Comparison of ENCODE assay signal across 17 cellular contexts in the genomic region with DNA sequence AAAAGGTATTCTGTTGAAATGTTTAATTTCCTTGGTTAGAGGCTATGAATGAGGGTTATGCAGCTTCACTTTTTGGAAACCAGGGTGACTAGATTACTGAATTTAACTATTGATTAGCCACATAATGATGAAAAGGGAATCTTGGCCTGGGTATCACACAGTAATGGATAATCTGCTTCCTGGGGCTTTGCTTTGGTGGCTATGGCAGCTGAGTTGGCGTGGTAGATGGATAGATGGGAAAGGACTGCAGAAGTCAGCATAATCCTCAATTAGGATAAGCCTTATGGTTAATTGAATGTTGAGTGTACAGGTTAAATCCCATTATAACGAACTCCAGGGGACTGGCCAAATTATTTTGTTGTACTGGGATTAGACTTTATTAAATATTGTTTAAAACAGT. TPM values are rescaled to one million over a fixed set of nuclear protein-coding genes. Genes with fewer than 3 reads are reported as not detected.
DNase-seq lines count a peak whose midpoint lies in the region; ATAC-seq and TF ChIP-seq lines count a peak whose summit lies in the region.
"Had no signal": no experiment of that assay in that cellular context is flagged by ENCODE, and none has a peak within 500 bp of the region (broad histone marks: within the 10 kb centered on the region; RNA-seq: fewer than 3 reads in every experiment).

No MANE protein-coding gene starts in this region.

- TF ChIP-seq POLR2A in GM18505 (IDR thresholded peaks at IDR 0.05; ENCODE audit: borderline replicate concordance, extremely low read depth, insufficient read depth, insufficient read length) = no peak

- peaks cover 75% of the 10 kb centered on the region for H3K4me1 Mint-ChIP-seq in CD4-positive, alpha-beta T cell (ENCODE audit: low read depth)
- peaks cover 29% of the 10 kb centered on the region for H3K4me1 Mint-ChIP-seq in endodermal cell

- no peaks in the 10 kb centered on the region for H3K9me3 ChIP-seq in CD4-positive, alpha-beta T cell (ENCODE audit: control insufficient read depth, low read length)
- H3K9me3 ChIP-seq in DOHH2 (ENCODE audit: control insufficient read depth, insufficient read depth, low read length) (no peaks in the 10 kb centered on the region), PC-3 (ENCODE audit: low read length) (no peaks in the 10 kb centered on the region), endodermal cell (ENCODE audit: control insufficient read depth, low read length) (no peaks in the 10 kb centered on the region)

- no peaks in the 10 kb centered on the region for H3K27me3 ChIP-seq in CD4-positive, alpha-beta T cell (ENCODE audit: control insufficient read depth, insufficient read depth, low read length)
- H3K27me3 ChIP-seq in DOHH2 (ENCODE audit: control insufficient read depth, low read length) (no peaks in the 10 kb centered on the region), PC-3 (ENCODE audit: low read length) (no peaks in the 10 kb centered on the region), endodermal cell (ENCODE audit: control insufficient read depth, insufficient read depth, low read length, poor library complexity, severe bottlenecking) (no peaks in the 10 kb centered on the region), dorsolateral prefrontal cortex (no peaks in the 10 kb centered on the region)

- H3K27me3 Mint-ChIP-seq in CD4-positive, alpha-beta T cell = no peaks in the 10 kb centered on the region
- H3K27me3 Mint-ChIP-seq in endodermal cell (ENCODE audit: insufficient read depth) = no peaks in the 10 kb centered on the region
- H3K27me3 Mint-ChIP-seq: effector memory CD8-positive, alpha-beta T cell had no signal

- ATAC-seq in CD4-positive, alpha-beta T cell (ENCODE audit: poor library complexity) = no peak
- no peak for ATAC-seq in PC-3
- no peak for ATAC-seq in GM18505 (IDR thresholded peaks at IDR 0.05; ENCODE audit: unreplicated experiment)
- ATAC-seq: Panc1, right cardiac atrium had no signal

- H2AFZ ChIP-seq in PC-3 (ENCODE audit: low read length) = no peak overlapping the region
- H2AFZ ChIP-seq: GM23248 had no signal

- H3K4me2 ChIP-seq in DOHH2 (ENCODE audit: low read length) (peak overlapping the region; percentile 64), PC-3 (ENCODE audit: low read length) (peak overlapping the region; percentile 73)

- CTCF ChIA-PET in CD4-positive, alpha-beta T cell (lab: Charles Lee) = no interaction called here
- CTCF ChIA-PET in PC-3 (lab: Charles Lee) = no interaction called here

- H3K4me3 Mint-ChIP-seq in CD4-positive, alpha-beta T cell = peak overlapping the region; percentile 11
- no peak overlapping the region for H3K4me3 Mint-ChIP-seq in endodermal cell
- H3K4me3 Mint-ChIP-seq: CD14-positive monocyte had no signal

- no peaks in the 10 kb centered on the region for H3K9me2 ChIP-seq in DOHH2 (replicated peaks; ENCODE audit: control insufficient read depth, low read length)
- no peaks in the 10 kb centered on the region for H3K9me2 ChIP-seq in PC-3 (replicated peaks; ENCODE audit: low read length)

- no peak overlapping the region for H3K27ac ChIP-seq in CD4-positive, alpha-beta T cell (ENCODE audit: low read depth, low read length)
- H3K27ac ChIP-seq in DOHH2 (ENCODE audit: low read depth, low read length) (peak overlapping the region; percentile 80), PC-3 (ENCODE audit: low read length) (peak overlapping the region; percentile 6; the same call in 1 of the 2 replicates), endodermal cell (ENCODE audit: low read depth, low read length) (no peak overlapping the region), dorsolateral prefrontal cortex (no peak overlapping the region)
- H3K27ac ChIP-seq: GM23248 had no signal

- H3K79me2 ChIP-seq in DOHH2 (ENCODE audit: control insufficient read depth, low read length) (peaks cover 100% of the 10 kb centered on the region), PC-3 (ENCODE audit: low read length) (peaks cover 99% of the 10 kb centered on the region)

- H3K4me3 ChIP-seq in DOHH2 (ENCODE audit: low read length) = peak overlapping the region; percentile 84
- H3K4me3 ChIP-seq in PC-3 (ENCODE audit: low read length) = peak overlapping the region; percentile 31; the same call in 1 of the 2 replicates
- no peak overlapping the region for H3K4me3 ChIP-seq in endodermal cell (ENCODE audit: low read length)
- no peak overlapping the region for H3K4me3 ChIP-seq in dorsolateral prefrontal cortex
- H3K4me3 ChIP-seq: GM23248 had no signal

- whole genome bisulfite sequencing in endodermal cell (ENCODE audit: insufficient coverage in 1 of 2, insufficient read length in 1 of 2), 2 experiments = 100% methylated on average over 1 of the region's 2 CpGs

- H3K4me1 ChIP-seq in DOHH2 (ENCODE audit: control insufficient read depth, low read length) (peaks cover 67% of the 10 kb centered on the region), PC-3 (ENCODE audit: insufficient read depth, low read length) (peaks cover 35% of the 10 kb centered on the region), endodermal cell (ENCODE audit: control insufficient read depth, insufficient read depth, low read length) (peaks cover 4% of the 10 kb centered on the region)

- H3K9ac ChIP-seq in PC-3 (ENCODE audit: low read length) (no peak overlapping the region), endodermal cell (ENCODE audit: extremely low read depth, low read length, poor library complexity, severe bottlenecking) (no peak overlapping the region)
- H3K9ac ChIP-seq: GM23248 had no signal

- no peak for DNase-seq in CD4-positive, alpha-beta T cell
- DNase-seq in PC-3 (no peak), endodermal cell (peak; percentile 24), H4 (ENCODE audit: low spot score) (no peak), dorsolateral prefrontal cortex (no peak), GF-D8 (lab: John Stamatoyannopoulos, UW) (no peak)
- DNase-seq: activated CD4-positive, CD25-positive, alpha-beta regulatory T cell treated with anti-CD3 and anti-CD28 coated beads, Interleukin-2, amount 50 U/mL, for 72 hours; activated gamma-delta T cell; effector memory CD8-positive, alpha-beta T cell; GM23248; NCI-H1092 treated with DMSO at 0.1 percent for 48 hours; right cardiac atrium; stimulated activated CD4-positive, alpha-beta T cell treated with anti-CD3 and anti-CD28 coated beads, Interleukin-2, amount 100 ng/mL, for 48 hours had no signal

- peaks cover 30% of the 10 kb centered on the region for H3K36me3 Mint-ChIP-seq in CD4-positive, alpha-beta T cell (ENCODE audit: low read depth)
- H3K36me3 Mint-ChIP-seq in endodermal cell (ENCODE audit: low read depth) = peaks cover 3% of the 10 kb centered on the region

- no peaks in the 10 kb centered on the region for H3K9me3 Mint-ChIP-seq in CD4-positive, alpha-beta T cell
- H3K9me3 Mint-ChIP-seq in endodermal cell = no peaks in the 10 kb centered on the region
- H3K9me3 Mint-ChIP-seq: CD14-positive monocyte; effector memory CD8-positive, alpha-beta T cell had no signal

- H3F3A ChIP-seq in DOHH2 (ENCODE audit: control insufficient read depth, insufficient read depth) = peaks cover 25% of the 10 kb centered on the region
- H3F3A ChIP-seq in PC-3 (ENCODE audit: low read length, unreplicated experiment) = no peaks in the 10 kb centered on the region

- POLR2A ChIA-PET in CD4-positive, alpha-beta T cell (lab: Charles Lee) = no interaction called here
- POLR2A ChIA-PET in PC-3 (lab: Charles Lee; ENCODE audit: unreplicated experiment) = no interaction called here

- H3K27ac Mint-ChIP-seq in CD4-positive, alpha-beta T cell = peak overlapping the region; percentile 79
- no peak overlapping the region for H3K27ac Mint-ChIP-seq in endodermal cell
- H3K27ac Mint-ChIP-seq: CD14-positive monocyte had no signal

- BruUV-seq in PC-3 (replicated peaks; lab: Mats Ljungman, UMichigan) = no TSS peak

- H4K20me1 ChIP-seq in DOHH2 (ENCODE audit: control insufficient read depth, insufficient read depth, low read depth, low read length) (peaks cover 31% of the 10 kb centered on the region; the same call in 1 of the 2 replicates), PC-3 (ENCODE audit: low read length) (peaks cover 32% of the 10 kb centered on the region)

- intact Hi-C loops in CD4-positive, alpha-beta T cell (cut with DNase I, micrococcal nuclease) = loop anchor here in 1 of 2 experiments (10.0 kb wide), 1 partner anchor 48 kb away; no protein-coding TSS in a partner anchor
- intact Hi-C loops in PC-3 (cut with micrococcal nuclease) = loop anchor here (5.0 kb wide), 1 partner anchor 310 kb away; no protein-coding TSS in a partner anchor
- intact Hi-C loops in dorsolateral prefrontal cortex (cut with DNase I) = no loop called here

- no peak for TF ChIP-seq CTCF in CD4-positive, alpha-beta T cell (IDR thresholded peaks at IDR 0.05)
- no peak for TF ChIP-seq CTCF in DOHH2 (IDR thresholded peaks at IDR 0.05; ENCODE audit: low read depth, low read length, poor library complexity, severe bottlenecking)
- no peak for TF ChIP-seq CTCF in PC-3 (conservative IDR thresholded peaks at IDR 0.05; ENCODE audit: low read depth, low read length)
- TF ChIP-seq CTCF in endodermal cell (conservative IDR thresholded peaks at IDR 0.05) = no peak
- TF ChIP-seq CTCF in dorsolateral prefrontal cortex (IDR thresholded peaks at IDR 0.05 in 54 of 56, conservative IDR thresholded peaks at IDR 0.05 in 2 of 56; ENCODE audit: low read depth in 1 of 56, partially characterized antibody in 56 of 56) = no peak

- H3K36me3 ChIP-seq in DOHH2 (ENCODE audit: control insufficient read depth, low read length) = peaks cover 92% of the 10 kb centered on the region
- H3K36me3 ChIP-seq in PC-3 (ENCODE audit: low read depth, low read length) = no peaks in the 10 kb centered on the region
- peaks cover 4% of the 10 kb centered on the region for H3K36me3 ChIP-seq in endodermal cell (ENCODE audit: control insufficient read depth, insufficient read depth, low read length)

RNA-seq across cellular contexts. Expression of a gene that starts 5.2 kb away (rescaled TPM):
- total RNA-seq in CD4-positive, alpha-beta T cell = 10 to 100 TPM; 59.9 to 65.4 TPM
- 27.8 and 31.1 TPM in 2 replicates for total RNA-seq in PC-3 (2014; rRNA removed)
- total RNA-seq in endodermal cell = 10 to 100 TPM; 38.6 TPM
- polyA plus RNA-seq in endodermal cell (2013, experiment 1 of 2) = 15.2 TPM
- polyA plus RNA-seq in endodermal cell (2013, experiment 2 of 2) = 14.4 TPM
- total RNA-seq in H4 (2014; rRNA removed; shearing (Covaris generic)) = 10.2 and 12.3 TPM in 2 replicates
- total RNA-seq in dorsolateral prefrontal cortex = 10 to 100 TPM; 15.5 to 33.7 (median 20.9) TPM

Comparison
In these comparisons a context has a peak if more than half of its experiments do, and no peak if none do; other contexts are left out.
1. H3K27ac ChIP-seq: peak in DOHH2 (single experiment) and PC-3 (single experiment); none in CD4-positive, alpha-beta T cell (single experiment), endodermal cell (single experiment) and dorsolateral prefrontal cortex (0 of 59).
2. H3K4me3 ChIP-seq: peak in DOHH2 (single experiment) and PC-3 (single experiment); none in endodermal cell (single experiment) and dorsolateral prefrontal cortex (0 of 59).